26 cellular contexts compared by ENCODE assay signal in genomic region chr22:49509016-49509415, GRCh38.
"Had no signal": no experiment of that assay in that cellular context is flagged by ENCODE, and none has a peak within 500 bp of the region (broad histone marks: within the 10 kb centered on the region; RNA-seq: fewer than 3 reads in every experiment).

No MANE protein-coding gene starts in this region.

- H3K9me3 ChIP-seq: neutrophil, thyroid gland had no signal

- H3K4me1 ChIP-seq: left lung, lower lobe of right lung, parathyroid adenoma, psoas muscle, right lobe of liver, thyroid gland, upper lobe of right lung had no signal

- H3K27me3 ChIP-seq: left lung, neural progenitor cell, neutrophil, right lobe of liver, spleen, thyroid gland, upper lobe of right lung had no signal

- H3K27ac ChIP-seq: left lung, lower lobe of right lung, neural progenitor cell, neutrophil, parathyroid adenoma, psoas muscle, right lobe of liver, skin epidermis, spleen, thyroid gland, upper lobe of right lung had no signal

- H3K4me3 ChIP-seq: left lung, lower lobe of right lung, neural progenitor cell, psoas muscle, right lobe of liver, skin epidermis, spleen, thyroid gland, upper lobe of right lung had no signal

- DNase-seq: hypothalamus; immature natural killer cell; kidney; left colon; lower lobe of right lung; mammary epithelial cell; mesenchymal stem cell; naive B cell; natural killer cell; nephron progenitor cell; occipital lobe; psoas muscle; spleen; stimulated activated CD4-positive, alpha-beta T cell treated with anti-CD3 and anti-CD28 coated beads, Interleukin-4, amount 100 ng/mL, for 24 hours; stimulated activated naive CD4-positive, alpha-beta T cell; substantia nigra; thyroid gland; trophoblast cell; upper lobe of right lung had no signal

- H3K36me3 ChIP-seq: left lung, lower lobe of right lung, neural progenitor cell, neutrophil, right lobe of liver, thyroid gland, upper lobe of right lung had no signal

- ATAC-seq: left colon; left lung; lower lobe of right lung; natural killer cell; psoas muscle; right lobe of liver; stimulated activated effector memory CD8-positive, alpha-beta T cell treated with anti-CD3 and anti-CD28 coated beads, Interleukin-12 subunit alpha, Interleukin-12 subunit beta, amount 100 ng/mL, for 72 hours; upper lobe of right lung had no signal
